In the genomic region with DNA sequence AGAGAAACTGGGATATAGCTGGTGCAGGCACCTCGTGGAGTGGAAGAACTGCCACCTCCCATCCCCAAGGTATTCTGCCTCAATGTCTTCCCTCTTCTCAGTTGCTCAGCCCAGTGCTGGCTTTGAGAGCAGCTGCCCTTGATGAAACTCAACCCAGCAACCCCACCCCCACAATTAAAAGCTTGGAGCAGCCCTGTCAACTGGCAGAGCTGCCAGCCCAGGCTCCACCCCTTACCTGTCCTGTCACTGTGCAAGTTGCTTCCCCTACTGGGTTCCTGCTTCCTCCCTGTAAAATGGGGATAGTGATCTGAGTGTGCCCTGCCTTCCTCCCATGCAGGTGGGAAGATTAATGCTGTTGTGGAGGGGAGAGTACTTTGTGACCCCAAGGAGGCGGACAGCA, we compare ENCODE assay signal across 17 cellular contexts. TPM values are rescaled to one million over a fixed set of nuclear protein-coding genes. Genes with fewer than 3 reads are reported as not detected.
DNase-seq lines count a peak whose midpoint lies in the region; TF ChIP-seq lines count a peak whose summit lies in the region.
"Had no signal": no experiment of that assay in that cellular context is flagged by ENCODE, and none has a peak within 500 bp of the region (broad histone marks: within the 10 kb centered on the region; RNA-seq: fewer than 3 reads in every experiment).

No MANE protein-coding gene starts in this region.

- peak overlapping the region; percentile 35 for H3K27ac ChIP-seq in VCaP
- no peak overlapping the region for H3K27ac ChIP-seq in tibial artery
- no peak overlapping the region for H3K27ac ChIP-seq in adrenal gland
- H3K27ac ChIP-seq: right atrium auricular region had no signal

- H3K4me1 ChIP-seq in tibial artery (peaks cover 0 to 23% (median 17%) of the 10 kb centered on the region in 4 donors), adrenal gland (replicated peaks in 1 of 2) (peaks cover 7 to 18% of the 10 kb centered on the region in 2 donors)

- DNase-seq in COR-L47 (lab: John Stamatoyannopoulos, UW) (peak; percentile 36), NCI-H1105 treated with DMSO at 0.1 percent for 48 hours (lab: John Stamatoyannopoulos, UW) (peak; percentile 8), mesothelial cell of epicardium (ENCODE audit: low spot score in 2 of 2, unreplicated experiment in 2 of 2) (no peak), tibial artery (no peak), adrenal gland (no peak), HK-2 (ENCODE audit: unreplicated experiment) (no peak)
- DNase-seq in central memory CD4-positive, alpha-beta T cell = no peak
- DNase-seq: activated CD4-positive, alpha-beta T cell treated with anti-CD3 and anti-CD28 coated beads for 1 hour; activated naive CD8-positive, alpha-beta T cell treated with anti-CD3 and anti-CD28 coated beads, Interleukin-2, amount 10 ng/mL, durations not matched to agents 7 days and 5 days; cerebellar nuclear complex; Kasumi-1; kidney; NCI-H226; stimulated activated CD4-positive, alpha-beta T cell treated with anti-CD3 and anti-CD28 coated beads, Interleukin-2, amount 100 ng/mL, for 48 hours had no signal

- no peaks in the 10 kb centered on the region for H3K27me3 Mint-ChIP-seq in mesothelial cell of epicardium (ENCODE audit: low read depth)

- no peak for TF ChIP-seq POLR2A in adrenal gland (IDR thresholded peaks at IDR 0.05)

- 73 to 88% (median 85%) methylated on average over 2 of the region's 2 CpGs for WGBS in adrenal gland, 4 donors

- peaks cover 35% of the 10 kb centered on the region for H3K4me1 Mint-ChIP-seq in mesothelial cell of epicardium

- H3K9me3 ChIP-seq in tibial artery (no peaks in the 10 kb centered on the region), adrenal gland (replicated peaks in 1 of 3) (no peaks in the 10 kb centered on the region)
- H3K9me3 ChIP-seq: right atrium auricular region, upper lobe of left lung had no signal

- H3K36me3 Mint-ChIP-seq in mesothelial cell of epicardium = no peaks in the 10 kb centered on the region
- H3K36me3 Mint-ChIP-seq: activated naive CD8-positive, alpha-beta T cell treated with anti-CD3 and anti-CD28 coated beads, Interleukin-2, amount 10 ng/mL, durations not matched to agents 7 days and 5 days had no signal

- H3K4me3 ChIP-seq in tibial artery (no peak overlapping the region), adrenal gland (no peak overlapping the region)
- H3K4me3 ChIP-seq: right atrium auricular region, upper lobe of left lung had no signal

- TF ChIP-seq CTCF in VCaP (conservative IDR thresholded peaks at IDR 0.05) (no peak), mesothelial cell of epicardium (IDR thresholded peaks at IDR 0.05; ENCODE audit: unreplicated experiment) (no peak), tibial artery (IDR thresholded peaks at IDR 0.05) (no peak), adrenal gland (IDR thresholded peaks at IDR 0.05) (no peak)

- H3K9me3 Mint-ChIP-seq in mesothelial cell of epicardium = no peaks in the 10 kb centered on the region
- H3K9me3 Mint-ChIP-seq: activated naive CD8-positive, alpha-beta T cell treated with anti-CD3 and anti-CD28 coated beads, Interleukin-2, amount 10 ng/mL, durations not matched to agents 7 days and 5 days had no signal

- peak overlapping the region; percentile 8 for H3K27ac Mint-ChIP-seq in mesothelial cell of epicardium
- H3K27ac Mint-ChIP-seq: activated naive CD8-positive, alpha-beta T cell treated with anti-CD3 and anti-CD28 coated beads, Interleukin-2, amount 10 ng/mL, durations not matched to agents 7 days and 5 days had no signal

- no peak overlapping the region for H3K4me3 Mint-ChIP-seq in mesothelial cell of epicardium
- H3K4me3 Mint-ChIP-seq: activated naive CD8-positive, alpha-beta T cell treated with anti-CD3 and anti-CD28 coated beads, Interleukin-2, amount 10 ng/mL, durations not matched to agents 7 days and 5 days had no signal

- intact Hi-C loops in tibial artery (cut with DNase I; ENCODE audit: low total_unique reads) (no loop called here), adrenal gland (cut with DNase I) (no loop called here)

- H3K36me3 ChIP-seq in tibial artery (peaks cover 4 to 25% (median 23%) of the 10 kb centered on the region in 3 donors), adrenal gland (replicated peaks in 1 of 2) (peaks cover 0 to 12% of the 10 kb centered on the region in 2 donors)

- H3K27me3 ChIP-seq in tibial artery (no peaks in the 10 kb centered on the region), adrenal gland (no peaks in the 10 kb centered on the region)
- H3K27me3 ChIP-seq: right atrium auricular region, upper lobe of left lung had no signal

RNA-seq across cellular contexts. Expression of a gene that starts 4.5 kb away (rescaled TPM):
- total RNA-seq in mesothelial cell of epicardium (44.7 to 54.9 TPM (median 49.3 TPM) in 3 replicates), adrenal gland (10 to 100 TPM; 28.1 to 51.7 (median 37.8) TPM)
- polyA plus RNA-seq in adrenal gland = 10 to 100 TPM; 18.1 to 49.8 (median 33.2) TPM

RNA-seq across cellular contexts. Expression of a gene that starts 4.6 kb away (rescaled TPM):
- total RNA-seq in mesothelial cell of epicardium (46.9 to 50.9 TPM (median 49.5 TPM) in 3 replicates), adrenal gland (10 to 100 TPM; 29.0 to 58.3 (median 45.5) TPM)
- 10 to 100 TPM; 22.0 to 77.0 (median 64.4) TPM for polyA plus RNA-seq in adrenal gland

RNA-seq across cellular contexts. Expression of a gene that starts 26.7 kb away (rescaled TPM):
- not detected in 3 replicates for total RNA-seq in mesothelial cell of epicardium
- 1 to 10 TPM in 3 of 8 donors, under 1 TPM in 3, not detected in 2; 0.14 to 2.4 (median 0.99) TPM for total RNA-seq in adrenal gland
- polyA plus RNA-seq in adrenal gland = 1 to 10 TPM in 2 of 3 donors, under 1 TPM in 1; 0.35 to 1.5 (median 1.1) TPM
- total RNA-seq: activated naive CD8-positive, alpha-beta T cell treated with anti-CD3 and anti-CD28 coated beads, Interleukin-2, amount 10 ng/mL, durations not matched to agents 7 days and 5 days had no signal

Comparison
In these comparisons a context has a peak if more than half of its experiments do, and no peak if none do; other contexts are left out.
1. DNase-seq: peak in COR-L47 (single experiment) and NCI-H1105 treated with DMSO at 0.1 percent for 48 hours (single experiment); none in mesothelial cell of epicardium (0 of 2), tibial artery (0 of 2), central memory CD4-positive, alpha-beta T cell (single experiment), adrenal gland (0 of 7) and HK-2 (single experiment).